ENCODE assay signal across 23 cellular contexts in genomic region chr9:136351237-136351800, GRCh38. TPM values are rescaled to one million over a fixed set of nuclear protein-coding genes. Genes with fewer than 3 reads are reported as not detected.
"Had no signal": no experiment of that assay in that cellular context is flagged by ENCODE, and none has a peak within 500 bp of the region (broad histone marks: within the 10 kb centered on the region; RNA-seq: fewer than 3 reads in every experiment).

No MANE protein-coding gene starts in this region.

- H3K4me1 Mint-ChIP-seq: natural killer cell, neural crest cell had no signal

- H3K36me3 Mint-ChIP-seq: natural killer cell had no signal

- H3K27me3 Mint-ChIP-seq: effector memory CD8-positive, alpha-beta T cell; progenitor cell of endocrine pancreas; stimulated activated naive CD8-positive, alpha-beta T cell treated with anti-CD3 and anti-CD28 coated beads, Interleukin-15, amount 100 ng/mL, for 72 hours had no signal

- ATAC-seq: effector memory CD8-positive, alpha-beta T cell; gastrocnemius medialis; left lung; natural killer cell; right lobe of liver; stimulated activated naive CD8-positive, alpha-beta T cell treated with anti-CD3 and anti-CD28 coated beads, Interleukin-15, amount 100 ng/mL, for 72 hours had no signal

- H3K27ac Mint-ChIP-seq: effector memory CD8-positive, alpha-beta T cell; natural killer cell; progenitor cell of endocrine pancreas; stimulated activated naive CD8-positive, alpha-beta T cell treated with anti-CD3 and anti-CD28 coated beads, Interleukin-15, amount 100 ng/mL, for 72 hours had no signal

- H3K9me3 Mint-ChIP-seq: effector memory CD8-positive, alpha-beta T cell; natural killer cell; neural crest cell; stimulated activated naive CD8-positive, alpha-beta T cell treated with anti-CD3 and anti-CD28 coated beads, Interleukin-15, amount 100 ng/mL, for 72 hours had no signal

- H3K4me3 Mint-ChIP-seq: effector memory CD8-positive, alpha-beta T cell; natural killer cell; neural crest cell; stimulated activated naive CD8-positive, alpha-beta T cell treated with anti-CD3 and anti-CD28 coated beads, Interleukin-15, amount 100 ng/mL, for 72 hours had no signal

- DNase-seq: cortex of kidney; effector memory CD8-positive, alpha-beta T cell; gastrocnemius medialis; kidney; left lung; mammary epithelial cell; natural killer cell; right lobe of liver; stimulated activated CD4-positive, alpha-beta T cell treated with anti-CD3 and anti-CD28 coated beads, Interleukin-12 subunit alpha, Interleukin-12 subunit beta, amount 100 ng/mL, for 4 hours; stimulated activated CD4-positive, alpha-beta T cell treated with anti-CD3 and anti-CD28 coated beads, Interleukin-1b, Interleukin-23, amount 100 ng/mL, for 48 hours; stimulated activated CD4-positive, alpha-beta T cell treated with anti-CD3 and anti-CD28 coated beads, Interleukin-4, amount 100 ng/mL, for 1 hour; stimulated activated CD8-positive, alpha-beta memory T cell treated with anti-CD3 and anti-CD28 coated beads, Interleukin-4, amount 100 ng/mL, for 48 hours; stimulated activated naive CD4-positive, alpha-beta T cell; stimulated activated naive CD8-positive, alpha-beta T cell treated with anti-CD3 and anti-CD28 coated beads, Interleukin-15, amount 100 ng/mL, for 72 hours had no signal

RNA-seq across cellular contexts. Expression of gene CCDC187, which starts 47.4 kb away (rescaled TPM):
- total RNA-seq: dermis microvascular lymphatic vessel endothelial cell, gastrocnemius medialis, glomerular endothelial cell, mesenteric fat pad, osteoblast, smooth muscle cell, vagina had no signal
- polyA plus RNA-seq: esophagus, mammary epithelial cell had no signal
